ENCODE assay signal across 29 cellular contexts in genomic region chr3:174206607-174207192, GRCh38.
DNase-seq lines count a peak whose midpoint lies in the region; ATAC-seq, FAIRE-seq and TF ChIP-seq lines count a peak whose summit lies in the region.
"Had no signal": no experiment of that assay in that cellular context is flagged by ENCODE, and none has a peak within 500 bp of the region (broad histone marks: within the 10 kb centered on the region; RNA-seq: fewer than 3 reads in every experiment).

No MANE protein-coding gene starts in this region.

- POLR2A ChIA-PET in A673 (lab: Charles Lee; ENCODE audit: low non-redundant PET), result no interaction called here
- POLR2A ChIA-PET in naive thymus-derived CD4-positive, alpha-beta T cell (lab: Charles Lee), result no interaction called here

- H2BK120ac ChIP-seq in mesendoderm (ENCODE audit: low read depth, low read length), result no peak overlapping the region

- BruUV-seq in A673 (replicated peaks; lab: Mats Ljungman, UMichigan), result no TSS peak

- DNase-seq in A673 (ENCODE audit: low spot score) (peak; percentile 15), SJCRH30 (no peak), mesendoderm (peak; percentile 5), NCI-H2227 treated with DMSO at 0.1 percent for 48 hours (lab: John Stamatoyannopoulos, UW) (no peak)
- no peak for DNase-seq in naive thymus-derived CD4-positive, alpha-beta T cell
- DNase-seq in activated T-cell treated with anti-CD3 and anti-CD28 coated beads, Interleukin-2, amount 50 U/mL, for 4 hours, result no peak
- no peak for DNase-seq in activated CD4-positive, CD25-positive, alpha-beta regulatory T cell treated with anti-CD3 and anti-CD28 coated beads, Interleukin-2, amount 50 U/mL, for 72 hours
- DNase-seq: activated CD4-positive, alpha-beta T cell treated with anti-CD3 and anti-CD28 coated beads for 4 hours; activated CD8-positive, alpha-beta memory T cell treated with anti-CD3 and anti-CD28 coated beads for 24 hours; activated effector memory CD4-positive, alpha-beta T cell treated with Interleukin-2 at 50 U/mL for 16 hours; activated naive CD8-positive, alpha-beta T cell treated with anti-CD3 and anti-CD28 coated beads for 36 hours; activated T-cell treated with anti-CD3 and anti-CD28 coated beads for 4 hours; aorta; DMS153; GDM1; immature natural killer cell; left cardiac atrium; mammary epithelial cell; NCI-H1105 treated with DMSO at 0.1 percent for 48 hours; NCI-H2029 treated with DMSO at 0.1 percent for 48 hours; posterior cingulate gyrus; right cardiac atrium; SIG-M5; stimulated activated CD4-positive, alpha-beta T cell treated with anti-CD3 and anti-CD28 coated beads, Interleukin-1b, Interleukin-23, amount 100 ng/mL, for 48 hours; stimulated activated naive CD8-positive, alpha-beta T cell treated with anti-CD3 and anti-CD28 coated beads, Interleukin-15, Interleukin-2, amounts not matched to agents 100 U/mL and 50 U/mL, for 24 hours had no signal

- no CpG with 5 or more reads among the region's 4 CpGs for WGBS in mesendoderm (ENCODE audit: extremely low coverage, insufficient coverage, low lambda C conversion rate)

- no peak overlapping the region for H3K9ac ChIP-seq in mesendoderm (ENCODE audit: low read length)
- H3K9ac ChIP-seq: BLaER1 had no signal

- peak; percentile 88 for FAIRE-seq in G401.6 (lab: Jason Lieb, UNC)

- CTCF ChIA-PET in A673 (lab: Charles Lee), result no interaction called here
- CTCF ChIA-PET in naive thymus-derived CD4-positive, alpha-beta T cell (lab: Charles Lee), result no interaction called here

- peaks cover 0 to 5% (median 0%) of the 10 kb centered on the region in 11 donors for H3K9me3 Mint-ChIP-seq in naive thymus-derived CD4-positive, alpha-beta T cell
- no peaks in the 10 kb centered on the region for H3K9me3 Mint-ChIP-seq in activated T-cell treated with anti-CD3 and anti-CD28 coated beads, Interleukin-2, amount 50 U/mL, for 4 hours
- H3K9me3 Mint-ChIP-seq: activated naive CD8-positive, alpha-beta T cell treated with anti-CD3 and anti-CD28 coated beads for 36 hours; T-helper 2 cell treated with Interferon-gamma antibody and Interleukin-4, amounts not matched to agents 5 μg/mL and 100 μg/mL, for 36 hours had no signal

- H3K4ac ChIP-seq in mesendoderm (ENCODE audit: low read depth, low read length), result no peak overlapping the region

- H3K4me3 Mint-ChIP-seq in naive thymus-derived CD4-positive, alpha-beta T cell, result no peak overlapping the region
- no peak overlapping the region for H3K4me3 Mint-ChIP-seq in activated T-cell treated with anti-CD3 and anti-CD28 coated beads, Interleukin-2, amount 50 U/mL, for 4 hours
- H3K4me3 Mint-ChIP-seq: activated naive CD8-positive, alpha-beta T cell treated with anti-CD3 and anti-CD28 coated beads for 36 hours; immature natural killer cell; T-helper 2 cell treated with Interferon-gamma antibody and Interleukin-4, amounts not matched to agents 5 μg/mL and 100 μg/mL, for 36 hours had no signal

- H3K27ac ChIP-seq in A673 (ENCODE audit: low read depth, low read length, poor library complexity, severe bottlenecking) (no peak overlapping the region), SJCRH30 (peak overlapping the region; percentile 96; the same call in 1 of the 2 replicates), mesendoderm (ENCODE audit: low read depth, low read length) (no peak overlapping the region)
- H3K27ac ChIP-seq in naive thymus-derived CD4-positive, alpha-beta T cell (ENCODE audit: low read depth, low read length), result no peak overlapping the region
- H3K27ac ChIP-seq: BLaER1, vagina had no signal

- H4K8ac ChIP-seq in mesendoderm (ENCODE audit: low read depth, low read length), result no peak overlapping the region

- H3K27me3 ChIP-seq in A673 (replicated peaks; ENCODE audit: insufficient read depth, low read depth, low read length, poor library complexity), result no peaks in the 10 kb centered on the region
- no peaks in the 10 kb centered on the region for H3K27me3 ChIP-seq in SJCRH30
- H3K27me3 ChIP-seq in mesendoderm (ENCODE audit: insufficient read depth, low read length, poor library complexity), result no peaks in the 10 kb centered on the region
- H3K27me3 ChIP-seq in naive thymus-derived CD4-positive, alpha-beta T cell (ENCODE audit: control insufficient read depth in 2 of 2, insufficient read depth in 2 of 2, low read length in 2 of 2), result no peaks in the 10 kb centered on the region
- H3K27me3 ChIP-seq: BLaER1, vagina had no signal

- no peak overlapping the region for H3K4me2 ChIP-seq in mesendoderm (ENCODE audit: low read length)
- H3K4me2 ChIP-seq: BLaER1 had no signal

- H3K27me3 Mint-ChIP-seq in naive thymus-derived CD4-positive, alpha-beta T cell, result no peaks in the 10 kb centered on the region
- no peaks in the 10 kb centered on the region for H3K27me3 Mint-ChIP-seq in activated T-cell treated with anti-CD3 and anti-CD28 coated beads, Interleukin-2, amount 50 U/mL, for 4 hours (ENCODE audit: low read depth)
- H3K27me3 Mint-ChIP-seq: activated naive CD8-positive, alpha-beta T cell treated with anti-CD3 and anti-CD28 coated beads for 36 hours had no signal

- H3K27ac Mint-ChIP-seq in naive thymus-derived CD4-positive, alpha-beta T cell, result no peak overlapping the region
- H3K27ac Mint-ChIP-seq: activated naive CD8-positive, alpha-beta T cell treated with anti-CD3 and anti-CD28 coated beads for 36 hours; immature natural killer cell; T-helper 2 cell treated with Interferon-gamma antibody and Interleukin-4, amounts not matched to agents 5 μg/mL and 100 μg/mL, for 36 hours had no signal

- H3K4me1 Mint-ChIP-seq in naive thymus-derived CD4-positive, alpha-beta T cell, result no peaks in the 10 kb centered on the region
- no peaks in the 10 kb centered on the region for H3K4me1 Mint-ChIP-seq in activated T-cell treated with anti-CD3 and anti-CD28 coated beads, Interleukin-2, amount 50 U/mL, for 4 hours (ENCODE audit: low read depth)
- H3K4me1 Mint-ChIP-seq: activated naive CD8-positive, alpha-beta T cell treated with anti-CD3 and anti-CD28 coated beads for 36 hours; immature natural killer cell had no signal

- no peak for TF ChIP-seq CTCF in A673 (conservative IDR thresholded peaks at IDR 0.05; ENCODE audit: low read depth, low read length)

- H3K18ac ChIP-seq in mesendoderm (ENCODE audit: low read length), result no peak overlapping the region

- no peaks in the 10 kb centered on the region for H3K79me2 ChIP-seq in mesendoderm (ENCODE audit: control insufficient read depth, insufficient read depth, low read length)

- no peak overlapping the region for H3K4me3 ChIP-seq in A673 (ENCODE audit: low read depth, low read length, poor library complexity, severe bottlenecking)
- no peak overlapping the region for H3K4me3 ChIP-seq in SJCRH30
- no peak overlapping the region for H3K4me3 ChIP-seq in mesendoderm (ENCODE audit: low read length)
- H3K4me3 ChIP-seq in naive thymus-derived CD4-positive, alpha-beta T cell (ENCODE audit: low read length), result no peak overlapping the region
- H3K4me3 ChIP-seq: BLaER1, vagina had no signal

- peak overlapping the region; percentile 37 for H3K23ac ChIP-seq in mesendoderm (ENCODE audit: low read length)

- H4K5ac ChIP-seq in mesendoderm (ENCODE audit: low read length), result no peak overlapping the region

- H3K79me1 ChIP-seq in mesendoderm (ENCODE audit: low read length), result no peaks in the 10 kb centered on the region

- H2BK15ac ChIP-seq in mesendoderm (replicated peaks; ENCODE audit: low read depth), result no peak overlapping the region

- H2BK5ac ChIP-seq in mesendoderm (ENCODE audit: low read length), result no peak overlapping the region

- H3K56ac ChIP-seq in mesendoderm (ENCODE audit: low read length), result no peak overlapping the region

- H3K9me3 ChIP-seq in A673 (ENCODE audit: low read depth, low read length, poor library complexity, severe bottlenecking) (no peaks in the 10 kb centered on the region), SJCRH30 (replicated peaks) (no peaks in the 10 kb centered on the region)
- no peaks in the 10 kb centered on the region for H3K9me3 ChIP-seq in naive thymus-derived CD4-positive, alpha-beta T cell (ENCODE audit: control insufficient read depth in 2 of 3, low read length in 3 of 3)
- H3K9me3 ChIP-seq: BLaER1, vagina had no signal

- H2AK5ac ChIP-seq in mesendoderm (ENCODE audit: low read length), result no peak overlapping the region

- H3K4me1 ChIP-seq in A673 (ENCODE audit: insufficient read depth, low read length, poor library complexity, severe bottlenecking) (peaks cover 13% of the 10 kb centered on the region), SJCRH30 (peaks cover 31% of the 10 kb centered on the region), mesendoderm (ENCODE audit: control insufficient read depth, low read depth, low read length) (no peaks in the 10 kb centered on the region)
- H3K4me1 ChIP-seq in naive thymus-derived CD4-positive, alpha-beta T cell (ENCODE audit: control insufficient read depth in 2 of 2, insufficient read depth in 2 of 2, low read length in 2 of 2), result no peaks in the 10 kb centered on the region
- H3K4me1 ChIP-seq: BLaER1, vagina had no signal

- H3K36me3 ChIP-seq in A673 (ENCODE audit: insufficient read depth, low read length, poor library complexity, severe bottlenecking) (no peaks in the 10 kb centered on the region), SJCRH30 (no peaks in the 10 kb centered on the region), mesendoderm (ENCODE audit: control insufficient read depth, insufficient read depth, low read length) (no peaks in the 10 kb centered on the region)
- no peaks in the 10 kb centered on the region for H3K36me3 ChIP-seq in naive thymus-derived CD4-positive, alpha-beta T cell (ENCODE audit: control insufficient read depth in 2 of 3, insufficient read depth in 3 of 3, low read length in 3 of 3)
- H3K36me3 ChIP-seq: BLaER1, vagina had no signal

- no peaks in the 10 kb centered on the region for H3K36me3 Mint-ChIP-seq in naive thymus-derived CD4-positive, alpha-beta T cell
- H3K36me3 Mint-ChIP-seq in activated T-cell treated with anti-CD3 and anti-CD28 coated beads, Interleukin-2, amount 50 U/mL, for 4 hours (ENCODE audit: insufficient read depth), result no peaks in the 10 kb centered on the region
- H3K36me3 Mint-ChIP-seq: activated naive CD8-positive, alpha-beta T cell treated with anti-CD3 and anti-CD28 coated beads for 36 hours; immature natural killer cell had no signal

- intact Hi-C loops in A673 (cut with micrococcal nuclease; ENCODE audit: unreplicated experiment), result no loop called here
- intact Hi-C loops in naive thymus-derived CD4-positive, alpha-beta T cell (cut with micrococcal nuclease), result no loop called here

- ATAC-seq in naive thymus-derived CD4-positive, alpha-beta T cell, result no peak
- ATAC-seq in activated T-cell treated with anti-CD3 and anti-CD28 coated beads, Interleukin-2, amount 50 U/mL, for 4 hours, result no peak
- ATAC-seq: left cardiac atrium; right cardiac atrium; stimulated activated naive CD8-positive, alpha-beta T cell treated with anti-CD3 and anti-CD28 coated beads, Interleukin-15, Interleukin-2, amounts not matched to agents 100 U/mL and 50 U/mL, for 24 hours had no signal

Comparison
In these comparisons a context has a peak if more than half of its experiments do, and no peak if none do; other contexts are left out.
1. DNase-seq: peak in A673 (single experiment) and mesendoderm (single experiment); none in SJCRH30 (0 of 2), naive thymus-derived CD4-positive, alpha-beta T cell (0 of 9), activated T-cell treated with anti-CD3 and anti-CD28 coated beads, Interleukin-2, amount 50 U/mL, for 4 hours (single experiment), NCI-H2227 treated with DMSO at 0.1 percent for 48 hours (single experiment) and activated CD4-positive, CD25-positive, alpha-beta regulatory T cell treated with anti-CD3 and anti-CD28 coated beads, Interleukin-2, amount 50 U/mL, for 72 hours (single experiment).